In the genomic region with DNA sequence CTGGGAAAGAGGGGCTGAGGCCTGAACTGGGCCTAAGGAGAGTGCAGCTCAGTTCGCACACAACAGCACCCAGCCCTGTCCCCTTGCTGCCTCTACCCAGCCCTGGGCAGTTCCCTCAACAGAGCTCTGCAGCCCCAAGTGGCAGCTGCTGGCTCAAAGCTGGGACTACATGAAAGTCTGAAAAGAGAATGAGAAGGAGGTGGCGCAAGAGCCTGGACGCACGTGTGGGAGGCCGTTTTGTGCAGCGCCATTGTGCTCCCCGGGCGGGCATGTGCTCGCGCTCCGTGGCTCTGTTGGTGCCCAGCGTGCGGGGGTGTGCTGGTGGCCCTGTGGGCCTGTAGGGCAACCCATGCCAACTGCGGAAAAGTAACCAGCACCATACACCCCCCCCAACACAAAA, we compare ENCODE assay signal across 14 cellular contexts. TPM values are rescaled to one million over a fixed set of nuclear protein-coding genes. Genes with fewer than 3 reads are reported as not detected.
DNase-seq lines count a peak whose midpoint lies in the region; ATAC-seq and TF ChIP-seq lines count a peak whose summit lies in the region.
"Had no signal": no experiment of that assay in that cellular context is flagged by ENCODE, and none has a peak within 500 bp of the region (broad histone marks: within the 10 kb centered on the region; RNA-seq: fewer than 3 reads in every experiment).

No MANE protein-coding gene starts in this region.

- H3K36me3 Mint-ChIP-seq in CD4-positive, alpha-beta T cell (ENCODE audit: low read depth), result peaks cover 49% of the 10 kb centered on the region

- no peaks in the 10 kb centered on the region for H3K9me3 Mint-ChIP-seq in CD4-positive, alpha-beta T cell
- H3K9me3 Mint-ChIP-seq: nephron, T-cell had no signal

- H3K4me1 Mint-ChIP-seq in CD4-positive, alpha-beta T cell (ENCODE audit: low read depth), result peaks cover 8% of the 10 kb centered on the region
- H3K4me1 Mint-ChIP-seq: nephron had no signal

- H3K4me1 ChIP-seq in liver (ENCODE audit: control insufficient read depth in 4 of 4, insufficient read depth in 4 of 4, low read length in 3 of 4) (peaks cover 2 to 22% (median 17%) of the 10 kb centered on the region in 4 donors), right lobe of liver (peaks cover 0 to 19% (median 7%) of the 10 kb centered on the region in 4 donors)

- no peak for ATAC-seq in right lobe of liver
- ATAC-seq in left cardiac atrium, result peak; percentile 4 to 49
- no peak for ATAC-seq in CD4-positive, alpha-beta T cell (ENCODE audit: poor library complexity)
- ATAC-seq: T-cell had no signal

- H3K4me3 ChIP-seq in liver (ENCODE audit: low read depth in 1 of 3, low read length in 3 of 3), result no peak overlapping the region
- no peak overlapping the region for H3K4me3 ChIP-seq in right lobe of liver

- intact Hi-C loops in right lobe of liver (cut with DNase I), result loop anchor here in 1 of 2 donors (5.0 kb wide), 1 partner anchor 131 kb away; no protein-coding TSS in a partner anchor
- intact Hi-C loops in left cardiac atrium (cut with DNase I), result no loop called here
- intact Hi-C loops in posterior cingulate gyrus (cut with DNase I), result loop anchor here (5.0 kb wide), 1 partner anchor 236 kb away; no protein-coding TSS in a partner anchor
- intact Hi-C loops in CD4-positive, alpha-beta T cell (cut with DNase I, micrococcal nuclease), result no loop called here

- TF ChIP-seq CTCF in liver (IDR thresholded peaks at IDR 0.05; ENCODE audit: low read depth, low read length, missing input control) (no peak), right lobe of liver (IDR thresholded peaks at IDR 0.05) (no peak)
- no peak for TF ChIP-seq CTCF in CD4-positive, alpha-beta T cell (IDR thresholded peaks at IDR 0.05)

- POLR2A ChIA-PET in CD4-positive, alpha-beta T cell (lab: Charles Lee), result interaction anchor here (0.9 kb wide), 1 partner anchor 11 kb away, joined by 3 read pairs; no protein-coding TSS in a partner anchor

- peaks cover 5 to 20% (median 11%) of the 10 kb centered on the region in 4 donors for H3K36me3 ChIP-seq in liver (ENCODE audit: control insufficient read depth in 4 of 4, insufficient read depth in 3 of 4, low read depth in 1 of 4, low read length in 3 of 4)
- peaks cover 4 to 43% (median 18%) of the 10 kb centered on the region in 4 donors for H3K36me3 ChIP-seq in right lobe of liver

- H3K27ac ChIP-seq in liver (ENCODE audit: low read depth in 1 of 2, low read length in 2 of 2), result peak overlapping the region; percentile 25 to 45
- H3K27ac ChIP-seq in right lobe of liver, result no peak overlapping the region
- no peak overlapping the region for H3K27ac ChIP-seq in CD4-positive, alpha-beta T cell (ENCODE audit: low read depth, low read length)
- H3K27ac ChIP-seq: foreskin keratinocyte had no signal

- H3K27me3 Mint-ChIP-seq in CD4-positive, alpha-beta T cell, result no peaks in the 10 kb centered on the region
- H3K27me3 Mint-ChIP-seq: T-cell had no signal

- H3K9me3 ChIP-seq in liver (ENCODE audit: control insufficient read depth in 4 of 4, low read length in 3 of 4) (no peaks in the 10 kb centered on the region), right lobe of liver (no peaks in the 10 kb centered on the region)
- no peaks in the 10 kb centered on the region for H3K9me3 ChIP-seq in CD4-positive, alpha-beta T cell (ENCODE audit: control insufficient read depth, low read length)

- no peak overlapping the region for H3K27ac Mint-ChIP-seq in CD4-positive, alpha-beta T cell

- no peak for TF ChIP-seq RAD21 in liver (IDR thresholded peaks at IDR 0.05)

- no peak for TF ChIP-seq POLR2A in right lobe of liver (IDR thresholded peaks at IDR 0.05)

- no peak overlapping the region for H3K4me3 Mint-ChIP-seq in CD4-positive, alpha-beta T cell
- H3K4me3 Mint-ChIP-seq: nephron, T-cell had no signal

- DNase-seq in right lobe of liver, result no peak
- peak; percentile 49 for DNase-seq in left cardiac atrium
- DNase-seq in posterior cingulate gyrus, result peak; percentile 72 to 98 (median 81)
- DNase-seq in activated T-cell treated with anti-CD3 and anti-CD28 coated beads, Interleukin-2, amount 50 U/mL, for 48 hours, result no peak
- DNase-seq in DMS79 (lab: John Stamatoyannopoulos, UW), result no peak
- no peak for DNase-seq in CD4-positive, alpha-beta T cell
- no peak for DNase-seq in NK-92 treated with Interleukin-12 subunit alpha and Interleukin-12 subunit beta, amount 100 ng/mL, for 24 hours (lab: John Stamatoyannopoulos, UW)
- DNase-seq: NCI-H526 treated with DMSO at 0.1 percent for 48 hours, T-cell had no signal

- CTCF ChIA-PET in CD4-positive, alpha-beta T cell (lab: Charles Lee), result no interaction called here

- no peaks in the 10 kb centered on the region for H3K27me3 ChIP-seq in liver (ENCODE audit: control insufficient read depth in 4 of 4, insufficient read depth in 4 of 4, low read length in 3 of 4)
- H3K27me3 ChIP-seq in right lobe of liver, result no peaks in the 10 kb centered on the region
- H3K27me3 ChIP-seq in CD4-positive, alpha-beta T cell (ENCODE audit: control insufficient read depth, insufficient read depth, low read length), result no peaks in the 10 kb centered on the region
- H3K27me3 ChIP-seq: foreskin keratinocyte had no signal

- H3K9ac ChIP-seq in liver (ENCODE audit: low read depth in 1 of 2, low read length in 2 of 2), result no peak overlapping the region

- WGBS in liver, result 91% methylated on average over 14 of the region's 14 CpGs
- 52% methylated on average over 7 of the region's 14 CpGs for WGBS in right lobe of liver (ENCODE audit: insufficient coverage, low coverage, low lambda C conversion rate, missing lambda C conversion rate)

TF ChIP-seq in liver, 16 proteins besides CTCF, POLR2A, EP300 and RAD21:
- no peak for TF ChIP-seq FOXA2 (IDR thresholded peaks at IDR 0.05)
TF ChIP-seq in liver: peak in this region for 0.

RNA-seq across cellular contexts. Expression of gene GPR37L1, which starts 10.3 kb away (rescaled TPM):
- total RNA-seq in liver (under 1 TPM in 1 of 2 donors, not detected in 1; under 0.01 TPM), right lobe of liver (under 1 TPM in 4 of 6 experiments, not detected in 2; 0.12 to 0.49 (median 0.12) TPM), left cardiac atrium (under 1 TPM; 0.05 to 0.21 TPM)
- polyA plus RNA-seq in liver, result under 1 TPM; 0.02 to 0.04 TPM
- not detected for total RNA-seq in CD4-positive, alpha-beta T cell
- total RNA-seq: activated CD8-positive, alpha-beta memory T cell treated with anti-CD3 and anti-CD28 coated beads for 36 hours; foreskin keratinocyte; T-cell had no signal

RNA-seq across cellular contexts. Expression of gene ARL8A, which starts 11.5 kb away (rescaled TPM):
- total RNA-seq in liver, result 10 to 100 TPM in 1 of 2 donors, 1 to 10 TPM in 1; 8.4 to 21.8 TPM
- polyA plus RNA-seq in liver, result 10 to 100 TPM; 18.5 to 25.7 TPM
- 10 to 100 TPM; 23.1 to 57.7 (median 36.1) TPM for total RNA-seq in right lobe of liver
- total RNA-seq in left cardiac atrium, result 10 to 100 TPM; 55.6 to 79.8 TPM
- 10 to 100 TPM; 73.5 to 73.8 TPM for total RNA-seq in CD4-positive, alpha-beta T cell

RNA-seq across cellular contexts. Expression of gene PTPN7, which starts 27.4 kb away (rescaled TPM):
- total RNA-seq in liver (1 to 10 TPM; 1.8 to 7.0 TPM), right lobe of liver (1 to 10 TPM in 2 of 6 experiments, under 1 TPM in 4; 0.18 to 5.1 (median 0.73) TPM), left cardiac atrium (1 to 10 TPM; 1.3 to 1.9 TPM)
- 1 to 10 TPM in 1 of 2 donors, under 1 TPM in 1; 0.75 to 1.5 TPM for polyA plus RNA-seq in liver
- total RNA-seq in CD4-positive, alpha-beta T cell, result 100 to 1,000 TPM; 144 to 145 TPM
- total RNA-seq: foreskin keratinocyte, LHCN-M2 had no signal
- polyA plus RNA-seq: foreskin keratinocyte had no signal

Comparison
In these comparisons a context has a peak if more than half of its experiments do, and no peak if none do; other contexts are left out.
1. H3K27ac ChIP-seq: peak in liver (2 of 2); none in right lobe of liver (0 of 3) and CD4-positive, alpha-beta T cell (single experiment).
2. ATAC-seq: peak in left cardiac atrium (2 of 2); none in right lobe of liver (0 of 4) and CD4-positive, alpha-beta T cell (single experiment).
3. DNase-seq: peak in left cardiac atrium (single experiment) and posterior cingulate gyrus (10 of 10); none in right lobe of liver (0 of 3), activated T-cell treated with anti-CD3 and anti-CD28 coated beads, Interleukin-2, amount 50 U/mL, for 48 hours (0 of 2), DMS79 (single experiment), CD4-positive, alpha-beta T cell (0 of 10) and NK-92 treated with Interleukin-12 subunit alpha and Interleukin-12 subunit beta, amount 100 ng/mL, for 24 hours (single experiment).
4. RNA of gene PTPN7, which starts 27.4 kb away (total RNA-seq): 144 to 145 TPM in CD4-positive, alpha-beta T cell; 1.8 to 7.0 TPM in liver, 1.3 to 1.9 TPM in left cardiac atrium and 0.18 to 5.1 TPM in right lobe of liver; every median in the first group is over 10 times any median in the second.